ENCODE assay signal across 17 cellular contexts in genomic region chr4:7159923-7160322, GRCh38. TPM values are rescaled to one million over a fixed set of nuclear protein-coding genes. Genes with fewer than 3 reads are reported as not detected.
DNase-seq lines count a peak whose midpoint lies in the region; TF ChIP-seq lines count a peak whose summit lies in the region.
"Had no signal": no experiment of that assay in that cellular context is flagged by ENCODE, and none has a peak within 500 bp of the region (broad histone marks: within the 10 kb centered on the region; RNA-seq: fewer than 3 reads in every experiment).

No MANE protein-coding gene starts in this region.

- no peaks in the 10 kb centered on the region for H3K36me3 ChIP-seq in H7 (replicated peaks; ENCODE audit: control insufficient read depth, insufficient read depth, low read length)
- H3K36me3 ChIP-seq in suprapubic skin, result no peaks in the 10 kb centered on the region
- H3K36me3 ChIP-seq: MG63 had no signal

- H3K4me1 ChIP-seq in suprapubic skin, result peaks cover 27% of the 10 kb centered on the region

- TF ChIP-seq CTCF in suprapubic skin (IDR thresholded peaks at IDR 0.05), result no peak
- no peak for TF ChIP-seq CTCF in RWPE1 (conservative IDR thresholded peaks at IDR 0.05; ENCODE audit: low read depth)

- no peaks in the 10 kb centered on the region for H3K9me3 ChIP-seq in suprapubic skin
- H3K9me3 ChIP-seq: MG63 had no signal

- DNase-seq in H7 (peak; percentile 6), ecto neural progenitor cell (ENCODE audit: low spot score) (peak; percentile 11), mesenteric fat pad (ENCODE audit: low spot score) (peak; percentile 33), suprapubic skin (ENCODE audit: low spot score in 2 of 2) (peak; percentile 13 to 28), SW480 (ENCODE audit: low spot score) (no peak), nucleus accumbens (lab: John Stamatoyannopoulos, UW) (no peak), RWPE1 (ENCODE audit: low spot score) (no peak)
- DNase-seq: ACHN; CD4-positive, CD25-positive, alpha-beta regulatory T cell; GF-D8; MG63; NCI-H1092 treated with DMSO at 0.1 percent for 48 hours; NCI-H1694; NCI-H345; NCI-H69; PC-9 had no signal

- WGBS in suprapubic skin, result 89% methylated on average over 6 of the region's 6 CpGs

- H3K27me3 ChIP-seq in H7 (ENCODE audit: control insufficient read depth, insufficient read depth, low read length), result no peaks in the 10 kb centered on the region
- H3K27me3 ChIP-seq in suprapubic skin, result peaks cover 3% of the 10 kb centered on the region
- H3K27me3 ChIP-seq: MG63 had no signal

- CTCF ChIA-PET in RWPE1 (lab: Yijun Ruan, JAX), result no interaction called here

- H3K27ac ChIP-seq in suprapubic skin (no peak overlapping the region), RWPE1 (no peak overlapping the region)
- H3K27ac ChIP-seq: KMS-11, PC-9 had no signal

- TF ChIP-seq POLR2A in suprapubic skin (IDR thresholded peaks at IDR 0.05), result no peak

- TF ChIP-seq EP300 in suprapubic skin (IDR thresholded peaks at IDR 0.05), result no peak

- H3K4me3 ChIP-seq in H7 (ENCODE audit: insufficient read depth, low read depth, low read length) (no peak overlapping the region), suprapubic skin (no peak overlapping the region)
- H3K4me3 ChIP-seq: MG63, PC-9 had no signal

- POLR2A ChIA-PET in RWPE1 (lab: Yijun Ruan, JAX; ENCODE audit: low non-redundant PET), result no interaction called here

RNA-seq across cellular contexts. Expression of gene SORCS2, which starts 32.4 kb away (rescaled TPM):
- total RNA-seq in H7 (2014; rRNA removed; shearing (Covaris generic)), result 2.0 and 4.9 TPM in 2 replicates
- total RNA-seq in mesenteric fat pad, result 1.9 TPM
- total RNA-seq in suprapubic skin, result 1 to 10 TPM in 3 of 4 donors, under 1 TPM in 1; 0.94 to 4.6 (median 1.3) TPM
- total RNA-seq: CD4-positive, CD25-positive, alpha-beta regulatory T cell had no signal

Comparison
In these comparisons a context has a peak if more than half of its experiments do, and no peak if none do; other contexts are left out.
1. DNase-seq: peak in H7 (single experiment), ecto neural progenitor cell (single experiment), mesenteric fat pad (single experiment) and suprapubic skin (2 of 2); none in SW480 (single experiment), nucleus accumbens (0 of 56) and RWPE1 (single experiment).